Comparison of ENCODE assay signal across 17 cellular contexts in genomic region chr11:14335712-14336111, GRCh38. TPM values are rescaled to one million over a fixed set of nuclear protein-coding genes. Genes with fewer than 3 reads are reported as not detected.
A peak's percentile ranks its signal among the peaks of the same experiment; 100 is the strongest.
DNase-seq lines count a peak whose midpoint lies in the region; ATAC-seq and TF ChIP-seq lines count a peak whose summit lies in the region.
"Had no signal": no experiment of that assay in that cellular context is flagged by ENCODE, and none has a peak within 500 bp of the region (broad histone marks: within the 10 kb centered on the region; RNA-seq: fewer than 3 reads in every experiment).

No MANE protein-coding gene starts in this region.

- no peak overlapping the region for H2AFZ ChIP-seq in mesenchymal stem cell (ENCODE audit: low read depth, low read length)
- H2AFZ ChIP-seq: PC-9 had no signal

- H3K4ac ChIP-seq in mesenchymal stem cell (ENCODE audit: low read depth in 1 of 2, low read length in 2 of 2): no peak overlapping the region

- no peaks in the 10 kb centered on the region for H3K27me3 Mint-ChIP-seq in stimulated activated naive CD8-positive, alpha-beta T cell treated with anti-CD3 and anti-CD28 coated beads, Interleukin-15, Interleukin-2, amounts not matched to agents 100 ng/mL and 50 ng/mL, for 24 hours
- no peaks in the 10 kb centered on the region for H3K27me3 Mint-ChIP-seq in activated naive CD8-positive, alpha-beta T cell treated with anti-CD3 and anti-CD28 coated beads for 36 hours
- H3K27me3 Mint-ChIP-seq in progenitor cell of endocrine pancreas (no peaks in the 10 kb centered on the region), T-helper 17 cell (no peaks in the 10 kb centered on the region)

- no peaks in the 10 kb centered on the region for H3K79me1 ChIP-seq in mesenchymal stem cell (replicated peaks; ENCODE audit: low read length, poor library complexity, severe bottlenecking)

- H2BK15ac ChIP-seq in mesenchymal stem cell (ENCODE audit: low read depth, poor library complexity, severe bottlenecking): no peak overlapping the region

- no peak for DNase-seq in stimulated activated naive CD8-positive, alpha-beta T cell treated with anti-CD3 and anti-CD28 coated beads, Interleukin-15, Interleukin-2, amounts not matched to agents 100 U/mL and 50 U/mL, for 24 hours
- DNase-seq in activated naive CD8-positive, alpha-beta T cell treated with anti-CD3 and anti-CD28 coated beads for 36 hours: no peak
- no peak for DNase-seq in mesenchymal stem cell
- no peak for DNase-seq in progenitor cell of endocrine pancreas (ENCODE audit: low spot score, unreplicated experiment)
- no peak for DNase-seq in kidney glomerular epithelial cell (lab: John Stamatoyannopoulos, UW)
- no peak for DNase-seq in T-helper 17 cell
- DNase-seq in SIG-M5 (lab: John Stamatoyannopoulos, UW): no peak
- DNase-seq: activated CD4-positive, alpha-beta T cell treated with anti-CD3 and anti-CD28 coated beads for 48 hours; KBM-7; NCI-H1436; NCI-H446 treated with DMSO at 0.1 percent for 48 hours; PC-9; posterior cingulate gyrus; stimulated activated CD4-positive, alpha-beta T cell treated with anti-CD3 and anti-CD28 coated beads, Interleukin-1b, Interleukin-23, amount 100 ng/mL, for 48 hours had no signal

- peaks cover 23% of the 10 kb centered on the region for H3K9me3 Mint-ChIP-seq in stimulated activated naive CD8-positive, alpha-beta T cell treated with anti-CD3 and anti-CD28 coated beads, Interleukin-15, Interleukin-2, amounts not matched to agents 100 ng/mL and 50 ng/mL, for 24 hours
- peaks cover 32% of the 10 kb centered on the region for H3K9me3 Mint-ChIP-seq in activated naive CD8-positive, alpha-beta T cell treated with anti-CD3 and anti-CD28 coated beads for 36 hours
- H3K9me3 Mint-ChIP-seq in progenitor cell of endocrine pancreas (ENCODE audit: low read depth): peaks cover 13% of the 10 kb centered on the region

- peaks cover 0 to 3% of the 10 kb centered on the region in 2 experiments for H3K36me3 ChIP-seq in mesenchymal stem cell (ENCODE audit: control insufficient read depth in 1 of 2, insufficient read depth in 2 of 2, low read depth in 1 of 2, low read length in 2 of 2)

- H3K4me2 ChIP-seq in mesenchymal stem cell (ENCODE audit: low read length, poor library complexity, severe bottlenecking): no peak overlapping the region
- H3K4me2 ChIP-seq: PC-9 had no signal

- H2BK12ac ChIP-seq in mesenchymal stem cell (ENCODE audit: low read length in 2 of 2): peak overlapping the region; percentile 6 to 59

- H4K91ac ChIP-seq in mesenchymal stem cell (ENCODE audit: low read length): no peak overlapping the region

- H2BK120ac ChIP-seq in mesenchymal stem cell (ENCODE audit: low read depth, low read length): no peak overlapping the region

- H3K36me3 Mint-ChIP-seq in stimulated activated naive CD8-positive, alpha-beta T cell treated with anti-CD3 and anti-CD28 coated beads, Interleukin-15, Interleukin-2, amounts not matched to agents 100 ng/mL and 50 ng/mL, for 24 hours (ENCODE audit: low read depth): peaks cover 36% of the 10 kb centered on the region
- H3K36me3 Mint-ChIP-seq in activated naive CD8-positive, alpha-beta T cell treated with anti-CD3 and anti-CD28 coated beads for 36 hours: peaks cover 51% of the 10 kb centered on the region
- H3K36me3 Mint-ChIP-seq in progenitor cell of endocrine pancreas (ENCODE audit: insufficient read depth) (peaks cover 6% of the 10 kb centered on the region), T-helper 17 cell (ENCODE audit: low read depth) (peaks cover 2% of the 10 kb centered on the region)

- peak overlapping the region in 1 of 2 experiments; percentile 81 for H3K14ac ChIP-seq in mesenchymal stem cell (ENCODE audit: low read length in 2 of 2)

- no peak for ATAC-seq in stimulated activated naive CD8-positive, alpha-beta T cell treated with anti-CD3 and anti-CD28 coated beads, Interleukin-15, Interleukin-2, amounts not matched to agents 100 U/mL and 50 U/mL, for 24 hours
- ATAC-seq in T-helper 17 cell: no peak

- peak overlapping the region; percentile 63 for H3K4me3 Mint-ChIP-seq in stimulated activated naive CD8-positive, alpha-beta T cell treated with anti-CD3 and anti-CD28 coated beads, Interleukin-15, Interleukin-2, amounts not matched to agents 100 ng/mL and 50 ng/mL, for 24 hours
- H3K4me3 Mint-ChIP-seq in activated naive CD8-positive, alpha-beta T cell treated with anti-CD3 and anti-CD28 coated beads for 36 hours: peak overlapping the region; percentile 38
- H3K4me3 Mint-ChIP-seq in progenitor cell of endocrine pancreas (ENCODE audit: low read depth): no peak overlapping the region
- H3K4me3 Mint-ChIP-seq in T-helper 17 cell: no peak overlapping the region
- H3K4me3 Mint-ChIP-seq: dendritic cell treated with granulocyte-macrophage colony-stimulating factor and Interleukin-4, amounts not matched to agents 40 ng/mL and 50 ng/mL, for 4 days; mesothelial cell of epicardium had no signal

- peaks cover 10% of the 10 kb centered on the region for H3K4me1 ChIP-seq in mesenchymal stem cell (ENCODE audit: control insufficient read depth, insufficient read depth, low read depth, low read length)

- H4K8ac ChIP-seq in mesenchymal stem cell (ENCODE audit: low read length): peak overlapping the region; percentile 12

- no peaks in the 10 kb centered on the region for H3K27me3 ChIP-seq in mesenchymal stem cell (ENCODE audit: control insufficient read depth in 1 of 2, insufficient read depth in 1 of 2, low read length in 2 of 2)

- TF ChIP-seq CTCF in progenitor cell of endocrine pancreas (IDR thresholded peaks at IDR 0.05; ENCODE audit: unreplicated experiment): no peak

- H3K4me3 ChIP-seq in mesenchymal stem cell (ENCODE audit: insufficient read depth in 1 of 2, low read depth in 1 of 2, low read length in 2 of 2): no peak overlapping the region
- H3K4me3 ChIP-seq: PC-9 had no signal

- H3K4me1 Mint-ChIP-seq in stimulated activated naive CD8-positive, alpha-beta T cell treated with anti-CD3 and anti-CD28 coated beads, Interleukin-15, Interleukin-2, amounts not matched to agents 100 ng/mL and 50 ng/mL, for 24 hours (ENCODE audit: low read depth): peaks cover 77% of the 10 kb centered on the region
- H3K4me1 Mint-ChIP-seq in activated naive CD8-positive, alpha-beta T cell treated with anti-CD3 and anti-CD28 coated beads for 36 hours: peaks cover 48% of the 10 kb centered on the region
- peaks cover 1% of the 10 kb centered on the region for H3K4me1 Mint-ChIP-seq in progenitor cell of endocrine pancreas (ENCODE audit: low read depth)
- peaks cover 2% of the 10 kb centered on the region for H3K4me1 Mint-ChIP-seq in T-helper 17 cell

- peak overlapping the region in 1 of 2 experiments; percentile 28 for H3K18ac ChIP-seq in mesenchymal stem cell (ENCODE audit: low read depth in 1 of 2, low read length in 2 of 2)

- H3K23ac ChIP-seq in mesenchymal stem cell (ENCODE audit: low read length in 2 of 2): no peak overlapping the region

- H3K27ac Mint-ChIP-seq in stimulated activated naive CD8-positive, alpha-beta T cell treated with anti-CD3 and anti-CD28 coated beads, Interleukin-15, Interleukin-2, amounts not matched to agents 100 ng/mL and 50 ng/mL, for 24 hours: peak overlapping the region; percentile 88
- peak overlapping the region; percentile 92 for H3K27ac Mint-ChIP-seq in activated naive CD8-positive, alpha-beta T cell treated with anti-CD3 and anti-CD28 coated beads for 36 hours
- H3K27ac Mint-ChIP-seq in progenitor cell of endocrine pancreas (no peak overlapping the region), T-helper 17 cell (no peak overlapping the region)
- H3K27ac Mint-ChIP-seq: dendritic cell treated with granulocyte-macrophage colony-stimulating factor and Interleukin-4, amounts not matched to agents 40 ng/mL and 50 ng/mL, for 4 days; mesothelial cell of epicardium had no signal

- H3K9me3 ChIP-seq in mesenchymal stem cell (ENCODE audit: control insufficient read depth, low read length) (peaks cover 3% of the 10 kb centered on the region), T-helper 17 cell (ENCODE audit: control insufficient read depth, low read length, poor library complexity, severe bottlenecking) (no peaks in the 10 kb centered on the region)

- no peak overlapping the region for H2AK5ac ChIP-seq in mesenchymal stem cell (ENCODE audit: low read length, severe bottlenecking)

- H3K27ac ChIP-seq in mesenchymal stem cell (ENCODE audit: low read length, poor library complexity, severe bottlenecking): peak overlapping the region; percentile 17

- no peak overlapping the region for H3K9ac ChIP-seq in mesenchymal stem cell (ENCODE audit: low read length)

- 40% methylated on average over 1 of the region's 1 CpG for WGBS in mesenchymal stem cell

- H2BK5ac ChIP-seq in mesenchymal stem cell (ENCODE audit: low read depth, low read length, poor library complexity, severe bottlenecking): no peak overlapping the region

RNA-seq across cellular contexts. Expression of gene RRAS2, which starts 23.3 kb away (rescaled TPM):
- total RNA-seq in activated naive CD8-positive, alpha-beta T cell treated with anti-CD3 and anti-CD28 coated beads for 36 hours: 10 to 100 TPM; 70.7 to 72.7 TPM
- polyA plus RNA-seq in mesenchymal stem cell (2013, experiment 1 of 2): 60.2 TPM
- polyA plus RNA-seq in mesenchymal stem cell (2013, experiment 2 of 2): 61.9 TPM
- 45.5 and 46.6 TPM in 2 replicates for total RNA-seq in progenitor cell of endocrine pancreas
- 10 to 100 TPM; 19.1 to 26.2 TPM for total RNA-seq in T-helper 17 cell

Comparison
In these comparisons a context has a peak if more than half of its experiments do, and no peak if none do; other contexts are left out.
1. H3K27ac Mint-ChIP-seq: peak in stimulated activated naive CD8-positive, alpha-beta T cell treated with anti-CD3 and anti-CD28 coated beads, Interleukin-15, Interleukin-2, amounts not matched to agents 100 ng/mL and 50 ng/mL, for 24 hours (single experiment) and activated naive CD8-positive, alpha-beta T cell treated with anti-CD3 and anti-CD28 coated beads for 36 hours (single experiment); none in progenitor cell of endocrine pancreas (single experiment) and T-helper 17 cell (single experiment).
2. H3K4me3 Mint-ChIP-seq: peak in stimulated activated naive CD8-positive, alpha-beta T cell treated with anti-CD3 and anti-CD28 coated beads, Interleukin-15, Interleukin-2, amounts not matched to agents 100 ng/mL and 50 ng/mL, for 24 hours (single experiment) and activated naive CD8-positive, alpha-beta T cell treated with anti-CD3 and anti-CD28 coated beads for 36 hours (single experiment); none in progenitor cell of endocrine pancreas (single experiment) and T-helper 17 cell (single experiment).